In genomic region chr7:6146666-6147065, GRCh38 we compare ENCODE assay signal across 31 cellular contexts.
"Had no signal": no experiment of that assay in that cellular context is flagged by ENCODE, and none has a peak within 500 bp of the region (broad histone marks: within the 10 kb centered on the region; RNA-seq: fewer than 3 reads in every experiment).

No MANE protein-coding gene starts in this region.

- ATAC-seq: activated CD4-positive, alpha-beta T cell treated with anti-CD3 and anti-CD28 coated beads for 36 hours; activated CD8-positive, alpha-beta memory T cell treated with anti-CD3 and anti-CD28 coated beads, Interleukin-2, amount 10 ng/mL, durations not matched to agents 7 days and 5 days; activated CD8-positive, alpha-beta T cell treated with anti-CD3 and anti-CD28 coated beads, Interleukin-2, amount 10 ng/mL, durations not matched to agents 7 days and 5 days; activated naive CD8-positive, alpha-beta T cell treated with anti-CD3 and anti-CD28 coated beads, Interleukin-2, amount 50 U/mL, for 24 hours; activated T-cell treated with anti-CD3 and anti-CD28 coated beads, Interleukin-2, amount 50 U/mL, for 72 hours; body of pancreas; gastroesophageal sphincter; heart right ventricle; T-cell had no signal

- H3K9me3 Mint-ChIP-seq: activated CD4-positive, alpha-beta memory T cell treated with anti-CD3 and anti-CD28 coated beads for 36 hours; activated CD4-positive, alpha-beta T cell treated with anti-CD3 and anti-CD28 coated beads, Interleukin-2, amount 10 ng/mL, durations not matched to agents 24 days and 14 days; activated naive CD4-positive, alpha-beta T cell treated with anti-CD3 and anti-CD28 coated beads for 36 hours; activated naive CD4-positive, alpha-beta T cell treated with anti-CD3 and anti-CD28 coated beads, Interleukin-2, amount 50 U/mL, for 24 hours; activated naive CD8-positive, alpha-beta T cell treated with anti-CD3 and anti-CD28 coated beads for 36 hours; activated naive CD8-positive, alpha-beta T cell treated with anti-CD3 and anti-CD28 coated beads, Interleukin-2, amount 50 U/mL, for 24 hours; activated T-cell treated with anti-CD3 and anti-CD28 coated beads, Interleukin-2, amount 50 U/mL, for 72 hours; T-cell; T-helper 1 cell treated with Interleukin-12 subunit alpha and Interleukin-12 subunit beta and Interleukin-4 antibody, amounts not matched to agents 30 μg/mL and 1 μg/mL, for 36 hours; T-helper 2 cell treated with Interferon-gamma antibody and Interleukin-4, amounts not matched to agents 5 μg/mL and 100 μg/mL, for 36 hours had no signal

- H3K4me1 Mint-ChIP-seq: activated CD4-positive, alpha-beta T cell treated with anti-CD3 and anti-CD28 coated beads for 36 hours; activated naive CD4-positive, alpha-beta T cell treated with anti-CD3 and anti-CD28 coated beads, Interleukin-2, amount 50 U/mL, for 24 hours; activated naive CD8-positive, alpha-beta T cell treated with anti-CD3 and anti-CD28 coated beads for 36 hours; activated naive CD8-positive, alpha-beta T cell treated with anti-CD3 and anti-CD28 coated beads, Interleukin-2, amount 50 U/mL, for 24 hours; T-cell had no signal

- H3K9me3 ChIP-seq: adrenal gland, body of pancreas, colonic mucosa, esophagus squamous epithelium, gastroesophageal sphincter, heart right ventricle had no signal

- H3K4me3 Mint-ChIP-seq: activated CD4-positive, alpha-beta memory T cell treated with anti-CD3 and anti-CD28 coated beads for 36 hours; activated CD4-positive, alpha-beta T cell treated with anti-CD3 and anti-CD28 coated beads for 36 hours; activated CD4-positive, alpha-beta T cell treated with anti-CD3 and anti-CD28 coated beads, Interleukin-2, amount 10 ng/mL, durations not matched to agents 24 days and 14 days; activated CD8-positive, alpha-beta memory T cell treated with anti-CD3 and anti-CD28 coated beads, Interleukin-2, amount 10 ng/mL, durations not matched to agents 7 days and 5 days; activated CD8-positive, alpha-beta T cell treated with anti-CD3 and anti-CD28 coated beads, Interleukin-2, amount 10 ng/mL, durations not matched to agents 7 days and 5 days; activated naive CD4-positive, alpha-beta T cell treated with anti-CD3 and anti-CD28 coated beads for 36 hours; activated naive CD4-positive, alpha-beta T cell treated with anti-CD3 and anti-CD28 coated beads, Interleukin-2, amount 50 U/mL, for 24 hours; activated naive CD8-positive, alpha-beta T cell treated with anti-CD3 and anti-CD28 coated beads for 36 hours; activated naive CD8-positive, alpha-beta T cell treated with anti-CD3 and anti-CD28 coated beads, Interleukin-2, amount 50 U/mL, for 24 hours; activated T-cell treated with anti-CD3 and anti-CD28 coated beads, Interleukin-2, amount 50 U/mL, for 72 hours; T-cell; T-helper 1 cell treated with Interleukin-12 subunit alpha and Interleukin-12 subunit beta and Interleukin-4 antibody, amounts not matched to agents 30 μg/mL and 1 μg/mL, for 36 hours; T-helper 2 cell treated with Interferon-gamma antibody and Interleukin-4, amounts not matched to agents 5 μg/mL and 100 μg/mL, for 36 hours had no signal

- H3K4me1 ChIP-seq: adrenal gland, body of pancreas, colonic mucosa, esophagus squamous epithelium, gastroesophageal sphincter, heart right ventricle had no signal

- H3K27me3 Mint-ChIP-seq: activated CD4-positive, alpha-beta memory T cell treated with anti-CD3 and anti-CD28 coated beads for 36 hours; activated CD4-positive, alpha-beta T cell treated with anti-CD3 and anti-CD28 coated beads for 36 hours; activated CD4-positive, alpha-beta T cell treated with anti-CD3 and anti-CD28 coated beads, Interleukin-2, amount 10 ng/mL, durations not matched to agents 24 days and 14 days; activated CD8-positive, alpha-beta memory T cell treated with anti-CD3 and anti-CD28 coated beads, Interleukin-2, amount 10 ng/mL, durations not matched to agents 7 days and 5 days; activated naive CD4-positive, alpha-beta T cell treated with anti-CD3 and anti-CD28 coated beads, Interleukin-2, amount 50 U/mL, for 24 hours; activated naive CD8-positive, alpha-beta T cell treated with anti-CD3 and anti-CD28 coated beads for 36 hours; activated naive CD8-positive, alpha-beta T cell treated with anti-CD3 and anti-CD28 coated beads, Interleukin-2, amount 50 U/mL, for 24 hours; T-cell had no signal

- H3K27ac Mint-ChIP-seq: activated CD4-positive, alpha-beta memory T cell treated with anti-CD3 and anti-CD28 coated beads for 36 hours; activated CD4-positive, alpha-beta T cell treated with anti-CD3 and anti-CD28 coated beads for 36 hours; activated CD8-positive, alpha-beta memory T cell treated with anti-CD3 and anti-CD28 coated beads, Interleukin-2, amount 10 ng/mL, durations not matched to agents 7 days and 5 days; activated CD8-positive, alpha-beta T cell treated with anti-CD3 and anti-CD28 coated beads, Interleukin-2, amount 10 ng/mL, durations not matched to agents 7 days and 5 days; activated naive CD4-positive, alpha-beta T cell treated with anti-CD3 and anti-CD28 coated beads for 36 hours; activated naive CD4-positive, alpha-beta T cell treated with anti-CD3 and anti-CD28 coated beads, Interleukin-2, amount 50 U/mL, for 24 hours; activated naive CD8-positive, alpha-beta T cell treated with anti-CD3 and anti-CD28 coated beads for 36 hours; activated naive CD8-positive, alpha-beta T cell treated with anti-CD3 and anti-CD28 coated beads, Interleukin-2, amount 50 U/mL, for 24 hours; T-cell; T-helper 1 cell treated with Interleukin-12 subunit alpha and Interleukin-12 subunit beta and Interleukin-4 antibody, amounts not matched to agents 30 μg/mL and 1 μg/mL, for 36 hours; T-helper 2 cell treated with Interferon-gamma antibody and Interleukin-4, amounts not matched to agents 5 μg/mL and 100 μg/mL, for 36 hours had no signal

- H3K4me3 ChIP-seq: adrenal gland, body of pancreas, colonic mucosa, esophagus squamous epithelium, gastroesophageal sphincter, heart right ventricle had no signal

- DNase-seq: activated CD4-positive, alpha-beta memory T cell treated with anti-CD3 and anti-CD28 coated beads for 36 hours; activated CD4-positive, alpha-beta T cell treated with anti-CD3 and anti-CD28 coated beads for 36 hours; activated CD4-positive, alpha-beta T cell treated with anti-CD3 and anti-CD28 coated beads, Interleukin-2, amount 10 ng/mL, durations not matched to agents 24 days and 14 days; activated CD4-positive, CD25-positive, alpha-beta regulatory T cell; activated CD4-positive, CD25-positive, alpha-beta regulatory T cell treated with anti-CD3 and anti-CD28 coated beads, Interleukin-2, amount 50 U/mL, for 72 hours; activated CD8-positive, alpha-beta memory T cell treated with anti-CD3 and anti-CD28 coated beads, Interleukin-2, amount 10 ng/mL, durations not matched to agents 7 days and 5 days; activated CD8-positive, alpha-beta memory T cell treated with anti-CD3 and anti-CD28 coated beads, Interleukin-2, amount 50 U/mL, for 4 hours; activated CD8-positive, alpha-beta T cell treated with anti-CD3 and anti-CD28 coated beads, Interleukin-2, amount 10 ng/mL, durations not matched to agents 7 days and 5 days; activated naive CD4-positive, alpha-beta T cell treated with anti-CD3 and anti-CD28 coated beads for 36 hours; activated naive CD8-positive, alpha-beta T cell treated with anti-CD3 and anti-CD28 coated beads for 36 hours; activated naive CD8-positive, alpha-beta T cell treated with anti-CD3 and anti-CD28 coated beads, Interleukin-2, amount 50 U/mL, for 24 hours; activated T-cell treated with anti-CD3 and anti-CD28 coated beads, Interleukin-2, amount 50 U/mL, for 1 hour; activated T-cell treated with anti-CD3 and anti-CD28 coated beads, Interleukin-2, amount 50 U/mL, for 72 hours; amygdala; aorta; body of pancreas; caudate nucleus; colonic mucosa; effector memory CD4-positive, alpha-beta T cell; esophagus squamous epithelium; foreskin melanocyte; heart right ventricle; SW 1271; T-cell; T1000 had no signal

- H3K27ac ChIP-seq: adrenal gland, body of pancreas, colonic mucosa, epithelial cell of prostate, esophagus squamous epithelium, gastroesophageal sphincter, heart right ventricle had no signal

- H3K27me3 ChIP-seq: adrenal gland, body of pancreas, colonic mucosa, esophagus squamous epithelium, gastroesophageal sphincter, heart right ventricle had no signal
